In genomic region chr15:66233487-66234415, GRCh38 we compare ENCODE assay signal across 1 cellular context.
A peak's percentile ranks its signal among the peaks of the same experiment; 100 is the strongest.
TF ChIP-seq lines count a peak whose summit lies in the region.

No MANE protein-coding gene starts in this region.

TF ChIP-seq in K562, 482 proteins besides CTCF, POLR2A, EP300 and RAD21 (continued from another document and continues in another):
- TF ChIP-seq AFF1 (IDR thresholded peaks at IDR 0.05; ENCODE audit: low read depth in 1 of 2, partially characterized antibody in 2 of 2) (peak in 1 of 2 experiments; percentile 20), KDM2B (CRISPR knock-in tag; IDR thresholded peaks at IDR 0.05) (no peak), CHD7 (IDR thresholded peaks at IDR 0.05; ENCODE audit: low read depth, low read length) (no peak), PPARD (CRISPR knock-in tag; IDR thresholded peaks at IDR 0.05) (no peak), ATF4 (CRISPR knock-in tag; IDR thresholded peaks at IDR 0.05) (no peak), STAT5B (CRISPR knock-in tag; IDR thresholded peaks at IDR 0.05) (no peak), SETDB1 (IDR thresholded peaks at IDR 0.05; ENCODE audit: low read length) (no peak), L3MBTL2 (IDR thresholded peaks at IDR 0.05) (peak; percentile 31), HMBOX1 (IDR thresholded peaks at IDR 0.05) (no peak), ZNF24 (IDR thresholded peaks at IDR 0.05) (no peak), RBM25 (IDR thresholded peaks at IDR 0.05; ENCODE audit: low read depth, low read length, severe bottlenecking) (peak; percentile 3), ELF2 (CRISPR knock-in tag; IDR thresholded peaks at IDR 0.05) (0 out of 2 replicates have a peak, but pooled peaks have one; percentile 52), ZNF212 (CRISPR knock-in tag; IDR thresholded peaks at IDR 0.05) (no peak), BRD4 (IDR thresholded peaks at IDR 0.05) (no peak), ZNF518B (CRISPR knock-in tag; IDR thresholded peaks at IDR 0.05) (no peak), TRIM24 (IDR thresholded peaks at IDR 0.05) (no peak; a peak in 1 of 4 replicates), C11orf30 (IDR thresholded peaks at IDR 0.05; ENCODE audit: low read depth) (peak; percentile 45; the same call in 1 of the 2 replicates), ZBTB1 (CRISPR knock-in tag; IDR thresholded peaks at IDR 0.05; ENCODE audit: borderline replicate concordance, low read depth) (no peak), CHD2 (IDR thresholded peaks at IDR 0.05; ENCODE audit: low read depth, low read length) (no peak), ZNF280B (CRISPR knock-in tag; IDR thresholded peaks at IDR 0.05) (no peak), TAF9B (IDR thresholded peaks at IDR 0.05; ENCODE audit: partially characterized antibody) (no peak), ERF (CRISPR knock-in tag; IDR thresholded peaks at IDR 0.05) (no peak), RBM14 (IDR thresholded peaks at IDR 0.05; ENCODE audit: borderline replicate concordance, insufficient read depth, low read depth, low read length) (no peak), ATF3 (IDR thresholded peaks at IDR 0.05) (peak; percentile 83; the same call in 1 of the 2 replicates), ATF3 (CRISPR knock-in tag; conservative IDR thresholded peaks at IDR 0.05) (no peak), MTA1 (IDR thresholded peaks at IDR 0.05; ENCODE audit: borderline replicate concordance) (no peak), PCBP1 (IDR thresholded peaks at IDR 0.05; ENCODE audit: low read depth, low read length, poor library complexity, severe bottlenecking) (no peak), ZBTB7A (IDR thresholded peaks at IDR 0.05; ENCODE audit: borderline replicate concordance, control insufficient read depth, low read depth, low read length) (no peak), NFIC (IDR thresholded peaks at IDR 0.05) (no peak), MECOM (CRISPR knock-in tag; IDR thresholded peaks at IDR 0.05) (peak; percentile 65), ZNF274 (IDR thresholded peaks at IDR 0.05; ENCODE audit: borderline replicate concordance, low read depth, low read length) (no peak), MXI1 (IDR thresholded peaks at IDR 0.05; ENCODE audit: low read depth, low read length) (no peak), MCM5 (IDR thresholded peaks at IDR 0.05; ENCODE audit: low read depth) (no peak), WHSC1 (IDR thresholded peaks at IDR 0.05; ENCODE audit: low read length) (no peak), TCF7L2 (IDR thresholded peaks at IDR 0.05; ENCODE audit: low read depth, low read length) (no peak), SIN3A (IDR thresholded peaks at IDR 0.05; ENCODE audit: borderline replicate concordance in 2 of 2, control insufficient read depth in 1 of 2, low read depth in 2 of 2, low read length in 2 of 2) (no peak), ATF7 (IDR thresholded peaks at IDR 0.05) (peak; percentile 50; the same call in 1 of the 2 replicates), NFRKB (IDR thresholded peaks at IDR 0.05; ENCODE audit: low read depth) (peak; percentile 70; the same call in 1 of the 2 replicates), KAT7 (CRISPR knock-in tag; IDR thresholded peaks at IDR 0.05; ENCODE audit: borderline replicate concordance) (no peak), RFX5 (IDR thresholded peaks at IDR 0.05; ENCODE audit: low read depth, low read length) (no peak), KLF10 (CRISPR knock-in tag; IDR thresholded peaks at IDR 0.05) (no peak)
